In genomic region chr5:38164776-38165399, GRCh38 we compare ENCODE assay signal across 1 cellular context.
TF ChIP-seq lines count a peak whose summit lies in the region.

No MANE protein-coding gene starts in this region.

TF ChIP-seq in HepG2, 621 proteins besides CTCF, POLR2A, EP300 and RAD21 (continued from another document and continues in another):
- TF ChIP-seq MEIS2 (CRISPR knock-in tag; IDR thresholded peaks at IDR 0.05): no peak; the same call in 1 of the 2 replicates
- peak; percentile 76 for TF ChIP-seq TFE3 (CRISPR knock-in tag; IDR thresholded peaks at IDR 0.05)
- peak; percentile 21 for TF ChIP-seq TEAD3 (CRISPR knock-in tag; optimal IDR thresholded peaks at IDR 0.05; ENCODE audit: borderline replicate concordance)
- 0 out of 2 replicates have a peak, but pooled peaks have one; percentile 43 for TF ChIP-seq SMAD3 (CRISPR knock-in tag; IDR thresholded peaks at IDR 0.05)
- TF ChIP-seq CBFB (CRISPR knock-in tag; IDR thresholded peaks at IDR 0.05): no peak
- 0 out of 2 replicates have a peak, but pooled peaks have one; percentile 49 for TF ChIP-seq JUN (CRISPR knock-in tag; IDR thresholded peaks at IDR 0.05)
- peak; percentile 79 for TF ChIP-seq BCL6 (CRISPR knock-in tag; IDR thresholded peaks at IDR 0.05)
- peak; percentile 87; the same call in 1 of the 2 replicates for TF ChIP-seq HDAC2 (CRISPR knock-in tag; IDR thresholded peaks at IDR 0.05)
- TF ChIP-seq CREM (IDR thresholded peaks at IDR 0.05): peak; percentile 75
- no peak for TF ChIP-seq CREM (CRISPR knock-in tag; IDR thresholded peaks at IDR 0.05)
- TF ChIP-seq ZNF136 (CRISPR knock-in tag; IDR thresholded peaks at IDR 0.05; ENCODE audit: low read depth): no peak; the same call in 1 of the 2 replicates
- no peak; the same call in 1 of the 2 replicates for TF ChIP-seq ZFP91 (CRISPR knock-in tag; IDR thresholded peaks at IDR 0.05; ENCODE audit: borderline replicate concordance)
- peak; percentile 83 for TF ChIP-seq RCOR2 (CRISPR knock-in tag; IDR thresholded peaks at IDR 0.05)
- TF ChIP-seq TARDBP (CRISPR knock-in tag; IDR thresholded peaks at IDR 0.05): 0 out of 2 replicates have a peak, but pooled peaks have one; percentile 48
- TF ChIP-seq ZNF256 (CRISPR knock-in tag; conservative IDR thresholded peaks at IDR 0.05): no peak
- TF ChIP-seq STAG1 (CRISPR knock-in tag; IDR thresholded peaks at IDR 0.05): 0 out of 2 replicates have a peak, but pooled peaks have one; percentile 4
- TF ChIP-seq ARID5B (CRISPR knock-in tag; IDR thresholded peaks at IDR 0.05): peak; percentile 94
- no peak for TF ChIP-seq SP140L (CRISPR knock-in tag; IDR thresholded peaks at IDR 0.05; ENCODE audit: borderline replicate concordance)
- TF ChIP-seq CCDC6 (CRISPR knock-in tag; IDR thresholded peaks at IDR 0.05): no peak
- no peak for TF ChIP-seq REPIN1 (CRISPR knock-in tag; IDR thresholded peaks at IDR 0.05; ENCODE audit: borderline replicate concordance, low read depth)
- TF ChIP-seq CHD4 (IDR thresholded peaks at IDR 0.05; ENCODE audit: borderline replicate concordance, low read length): 0 out of 2 replicates have a peak, but pooled peaks have one; percentile 15
- no peak for TF ChIP-seq MATR3 (CRISPR knock-in tag; IDR thresholded peaks at IDR 0.05)
- no peak for TF ChIP-seq NFAT5 (CRISPR knock-in tag; IDR thresholded peaks at IDR 0.05)
- no peak for TF ChIP-seq ZNF101 (CRISPR knock-in tag; IDR thresholded peaks at IDR 0.05; ENCODE audit: borderline replicate concordance, low read depth)
- TF ChIP-seq TCF7L2 (IDR thresholded peaks at IDR 0.05; ENCODE audit: low read depth, low read length): peak; percentile 60; the same call in 1 of the 2 replicates
- no peak for TF ChIP-seq KMT2B (CRISPR knock-in tag; IDR thresholded peaks at IDR 0.05)
- peak; percentile 25; the same call in 1 of the 2 replicates for TF ChIP-seq ZNF362 (CRISPR knock-in tag; IDR thresholded peaks at IDR 0.05; ENCODE audit: borderline replicate concordance)
- TF ChIP-seq EED (CRISPR knock-in tag; IDR thresholded peaks at IDR 0.05): no peak
- no peak for TF ChIP-seq FOXA1 (IDR thresholded peaks at IDR 0.05)
- TF ChIP-seq FOXA1 (CRISPR knock-in tag; IDR thresholded peaks at IDR 0.05): peak; percentile 85
- peak; percentile 22; the same call in 1 of the 2 replicates for TF ChIP-seq ZFY (CRISPR knock-in tag; IDR thresholded peaks at IDR 0.05)
- no peak for TF ChIP-seq ZNF615 (CRISPR knock-in tag; IDR thresholded peaks at IDR 0.05; ENCODE audit: borderline replicate concordance)
- no peak for TF ChIP-seq ZNF367 (CRISPR knock-in tag; IDR thresholded peaks at IDR 0.05; ENCODE audit: borderline replicate concordance)
- TF ChIP-seq ZNF782 (CRISPR knock-in tag; IDR thresholded peaks at IDR 0.05; ENCODE audit: borderline replicate concordance): no peak
- TF ChIP-seq ZNF275 (CRISPR knock-in tag; IDR thresholded peaks at IDR 0.05; ENCODE audit: borderline replicate concordance): no peak
- TF ChIP-seq HOXA3 (CRISPR knock-in tag; IDR thresholded peaks at IDR 0.05): peak; percentile 12; the same call in 1 of the 2 replicates
- 0 out of 2 replicates have a peak, but pooled peaks have one; percentile 22 for TF ChIP-seq MLX (CRISPR knock-in tag; IDR thresholded peaks at IDR 0.05)
- TF ChIP-seq ZMYM3 (CRISPR knock-in tag; IDR thresholded peaks at IDR 0.05): peak; percentile 49; the same call in 1 of the 2 replicates
- TF ChIP-seq MXD1 (CRISPR knock-in tag; IDR thresholded peaks at IDR 0.05): no peak
- TF ChIP-seq ZNF547 (CRISPR knock-in tag; IDR thresholded peaks at IDR 0.05): no peak
- TF ChIP-seq ETV5 (CRISPR knock-in tag; IDR thresholded peaks at IDR 0.05; ENCODE audit: borderline replicate concordance): peak; percentile 71; the same call in 1 of the 2 replicates
- peak; percentile 40; the same call in 1 of the 2 replicates for TF ChIP-seq THRA (CRISPR knock-in tag; IDR thresholded peaks at IDR 0.05; ENCODE audit: borderline replicate concordance)
- 0 out of 2 replicates have a peak, but pooled peaks have one; percentile 23 for TF ChIP-seq HNF4G (IDR thresholded peaks at IDR 0.05; ENCODE audit: borderline replicate concordance, low read depth, low read length)
- no peak for TF ChIP-seq HNF4G (CRISPR knock-in tag; IDR thresholded peaks at IDR 0.05; ENCODE audit: borderline replicate concordance, low read depth)
- TF ChIP-seq ONECUT2 (CRISPR knock-in tag; IDR thresholded peaks at IDR 0.05): peak; percentile 81
- TF ChIP-seq ZNF576 (CRISPR knock-in tag; IDR thresholded peaks at IDR 0.05): no peak
